22 cellular contexts compared by ENCODE assay signal in genomic region chr18:23798249-23798648, GRCh38.
"Had no signal": no experiment of that assay in that cellular context is flagged by ENCODE, and none has a peak within 500 bp of the region (broad histone marks: within the 10 kb centered on the region; RNA-seq: fewer than 3 reads in every experiment).

No MANE protein-coding gene starts in this region.

- H3K4me1 ChIP-seq: adrenal gland, foreskin keratinocyte, right lobe of liver, suprapubic skin, transverse colon, uterus had no signal

- ATAC-seq: activated naive CD4-positive, alpha-beta T cell treated with anti-CD3 and anti-CD28 coated beads, Interleukin-2, amount 50 U/mL, for 72 hours; effector memory CD8-positive, alpha-beta T cell; foreskin keratinocyte; left colon; mucosa of descending colon; right lobe of liver; stimulated activated naive CD8-positive, alpha-beta T cell treated with anti-CD3 and anti-CD28 coated beads, Interleukin-15, amount 100 ng/mL, for 72 hours had no signal

- H3K36me3 ChIP-seq: adrenal gland, cardiac muscle cell, right lobe of liver, transverse colon, uterus had no signal

- H3K9me3 ChIP-seq: adrenal gland, mucosa of descending colon, right lobe of liver, suprapubic skin, transverse colon, uterus had no signal

- DNase-seq: activated CD4-positive, CD25-positive, alpha-beta regulatory T cell treated with anti-CD3 and anti-CD28 coated beads, Interleukin-2, amount 50 U/mL, for 72 hours; activated gamma-delta T cell treated with Interleukin-2 at 50 U/mL for 16 hours; adrenal gland; effector memory CD8-positive, alpha-beta T cell; glutamatergic neuron; hippocampal formation; islet precursor cell; left colon; mucosa of descending colon; naive B cell; right lobe of liver; small intestine; stimulated activated CD4-positive, alpha-beta T cell treated with anti-CD3 and anti-CD28 coated beads, Interleukin-4, amount 100 ng/mL, for 1 hour; stimulated activated naive CD8-positive, alpha-beta T cell treated with anti-CD3 and anti-CD28 coated beads, Interleukin-15, amount 100 ng/mL, for 72 hours; T-helper 1 cell; transverse colon had no signal

- H3K4me3 ChIP-seq: adrenal gland, cardiac muscle cell, mucosa of descending colon, right lobe of liver, suprapubic skin, transverse colon, uterus had no signal

- H3K27me3 ChIP-seq: adrenal gland, cardiac muscle cell, foreskin keratinocyte, right lobe of liver, suprapubic skin, transverse colon, uterus had no signal

- H3K27ac ChIP-seq: adrenal gland, cardiac muscle cell, foreskin keratinocyte, right lobe of liver, suprapubic skin, transverse colon, VCaP had no signal
